In genomic region chr17:62807812-62808575, GRCh38 we compare ENCODE assay signal across 9 cellular contexts. TPM values are rescaled to one million over a fixed set of nuclear protein-coding genes. Genes with fewer than 3 reads are reported as not detected.
DNase-seq lines count a peak whose midpoint lies in the region; ATAC-seq and TF ChIP-seq lines count a peak whose summit lies in the region.
"Had no signal": no experiment of that assay in that cellular context is flagged by ENCODE, and none has a peak within 500 bp of the region (broad histone marks: within the 10 kb centered on the region; RNA-seq: fewer than 3 reads in every experiment).

TSS of gene MARCHF10 (minus strand) at chr17:62808314. CDS start at chr17:62801735, 6,579 bp downstream.

- no peak within 1 kb of the TSS for H4K91ac ChIP-seq in neuronal stem cell (ENCODE audit: low read depth, low read length, poor library complexity)

- H3K79me1 ChIP-seq in neuronal stem cell (ENCODE audit: low read depth, low read length) = no peaks in the 10 kb centered on the region

- H2BK15ac ChIP-seq in neuronal stem cell (ENCODE audit: low read length) = peak within 1 kb of the TSS; percentile 82

- WGBS in neuronal stem cell (ENCODE audit: extremely low coverage in 2 of 2, insufficient read length in 2 of 2, insufficient replicate concordance in 1 of 2), 2 donors = no CpG with 5 or more reads among the region's 57 CpGs

- H3K9me2 ChIP-seq in PC-3 (replicated peaks; ENCODE audit: low read length) = no peaks in the 10 kb centered on the region

- TF ChIP-seq CTCF in PC-3 (conservative IDR thresholded peaks at IDR 0.05; ENCODE audit: low read depth, low read length) (no peak), colonic mucosa (IDR thresholded peaks at IDR 0.05) (no peak)

- H3K23ac ChIP-seq in neuronal stem cell (ENCODE audit: low read depth, low read length, poor library complexity) = peak within 1 kb of the TSS; percentile 25

- no peaks in the 10 kb centered on the region for H3F3A ChIP-seq in PC-3 (ENCODE audit: low read length, unreplicated experiment)

- CTCF ChIA-PET in PC-3 (lab: Charles Lee) = no interaction called here

- peak within 1 kb of the TSS; percentile 70 for H3K4me2 ChIP-seq in PC-3 (ENCODE audit: low read length)
- H3K4me2 ChIP-seq in neuronal stem cell (ENCODE audit: insufficient read depth, low read length, poor library complexity, severe bottlenecking) = peak within 1 kb of the TSS; percentile 51

- H2AFZ ChIP-seq in PC-3 (ENCODE audit: low read length) = peak within 1 kb of the TSS; percentile 71
- H2AFZ ChIP-seq in neuronal stem cell (ENCODE audit: low read length) = peak within 1 kb of the TSS; percentile 79

- no peaks in the 10 kb centered on the region for H3K36me3 ChIP-seq in PC-3 (ENCODE audit: low read depth, low read length)
- H3K36me3 ChIP-seq in colonic mucosa = no peaks in the 10 kb centered on the region
- H3K36me3 ChIP-seq in neuronal stem cell (replicated peaks in 1 of 2; ENCODE audit: control insufficient read depth in 2 of 2, insufficient read depth in 2 of 2, low read length in 2 of 2) = no peaks in the 10 kb centered on the region
- H3K36me3 ChIP-seq in effector memory CD4-positive, alpha-beta T cell (ENCODE audit: control insufficient read depth, insufficient read depth, low read length) = no peaks in the 10 kb centered on the region

- H2BK120ac ChIP-seq in neuronal stem cell (ENCODE audit: low read depth, low read length) = no peak within 1 kb of the TSS

- peaks cover 7% of the 10 kb centered on the region for H3K4me1 ChIP-seq in PC-3 (ENCODE audit: insufficient read depth, low read length)
- peaks cover 5% of the 10 kb centered on the region for H3K4me1 ChIP-seq in colonic mucosa
- H3K4me1 ChIP-seq in neuronal stem cell (ENCODE audit: control insufficient read depth in 2 of 2, insufficient read depth in 1 of 2, low read depth in 1 of 2, low read length in 2 of 2) = peaks cover 8 to 9% of the 10 kb centered on the region in 2 donors
- H3K4me1 ChIP-seq in effector memory CD4-positive, alpha-beta T cell (ENCODE audit: control insufficient read depth, insufficient read depth, low read length, poor library complexity, severe bottlenecking) = no peaks in the 10 kb centered on the region

- H3K4ac ChIP-seq in neuronal stem cell (ENCODE audit: low read length) = no peak within 1 kb of the TSS

- H3K79me2 ChIP-seq in PC-3 (ENCODE audit: low read length) = no peaks in the 10 kb centered on the region

- POLR2A ChIA-PET in PC-3 (lab: Charles Lee; ENCODE audit: unreplicated experiment) = no interaction called here

- no peak within 1 kb of the TSS for H2AK5ac ChIP-seq in neuronal stem cell (ENCODE audit: low read depth, low read length)

- H3K9me3 ChIP-seq in PC-3 (ENCODE audit: low read length) (no peaks in the 10 kb centered on the region), colonic mucosa (no peaks in the 10 kb centered on the region), neuronal stem cell (replicated peaks in 1 of 2; ENCODE audit: control insufficient read depth in 2 of 2, insufficient read depth in 1 of 2, low read depth in 1 of 2, low read length in 2 of 2) (no peaks in the 10 kb centered on the region)
- H3K9me3 ChIP-seq in effector memory CD4-positive, alpha-beta T cell (ENCODE audit: control insufficient read depth, low read length) = no peaks in the 10 kb centered on the region

- DNase-seq in NCI-H2029 (lab: John Stamatoyannopoulos, UW) (peak; percentile 50), NCI-H2029 treated with DMSO at 0.1 percent for 48 hours (lab: John Stamatoyannopoulos, UW) (no peak), PC-3 (peak; percentile 53), colonic mucosa (peak; percentile 40), neuronal stem cell (ENCODE audit: low spot score) (peak; percentile 60), A172 (ENCODE audit: low spot score) (no peak)
- no peak for DNase-seq in effector memory CD4-positive, alpha-beta T cell
- DNase-seq: natural killer cell had no signal

- no peak within 1 kb of the TSS for H2BK5ac ChIP-seq in neuronal stem cell (ENCODE audit: low read length)

- peak within 1 kb of the TSS; percentile 55 for H3K4me3 ChIP-seq in PC-3 (ENCODE audit: low read length)
- peak within 1 kb of the TSS; percentile 9 for H3K4me3 ChIP-seq in colonic mucosa
- peak within 1 kb of the TSS; percentile 27 to 62 for H3K4me3 ChIP-seq in neuronal stem cell (ENCODE audit: low read length in 2 of 2)
- H3K4me3 ChIP-seq in effector memory CD4-positive, alpha-beta T cell (ENCODE audit: insufficient read depth, low read depth, low read length, poor library complexity, severe bottlenecking) = no peak within 1 kb of the TSS

- no peak within 1 kb of the TSS for H2BK12ac ChIP-seq in neuronal stem cell (ENCODE audit: low read length)

- ATAC-seq in PC-3 (peak; percentile 76), GM19455 (IDR thresholded peaks at IDR 0.05; ENCODE audit: unreplicated experiment) (no peak)

- no peak within 1 kb of the TSS for H4K8ac ChIP-seq in neuronal stem cell (ENCODE audit: low read depth, low read length)

- H3K14ac ChIP-seq in neuronal stem cell (ENCODE audit: low read length) = no peak within 1 kb of the TSS

- intact Hi-C loops in PC-3 (cut with micrococcal nuclease) (no loop called here), colonic mucosa (cut with DNase I) (no loop called here)

- no peak within 1 kb of the TSS for H3K9ac ChIP-seq in PC-3 (ENCODE audit: low read length)
- H3K9ac ChIP-seq in colonic mucosa (ENCODE audit: low read depth in 2 of 2, low read length in 2 of 2) = no peak within 1 kb of the TSS
- H3K9ac ChIP-seq in neuronal stem cell (ENCODE audit: low read depth, low read length, poor library complexity) = peak within 1 kb of the TSS; percentile 2

- no peak within 1 kb of the TSS for H3K27ac ChIP-seq in PC-3 (ENCODE audit: low read length)
- no peak within 1 kb of the TSS for H3K27ac ChIP-seq in colonic mucosa
- peak within 1 kb of the TSS; percentile 22 for H3K27ac ChIP-seq in neuronal stem cell (replicated peaks; ENCODE audit: low read length)
- H3K27ac ChIP-seq in effector memory CD4-positive, alpha-beta T cell (ENCODE audit: insufficient read depth, low read length, poor library complexity, severe bottlenecking) = no peak within 1 kb of the TSS

- BruUV-seq in PC-3 (replicated peaks; lab: Mats Ljungman, UMichigan) = no TSS peak

- no peaks in the 10 kb centered on the region for H4K20me1 ChIP-seq in PC-3 (ENCODE audit: low read length)

- peak within 1 kb of the TSS; percentile 85 for H3K18ac ChIP-seq in neuronal stem cell (ENCODE audit: low read length)

- H3K27me3 ChIP-seq in PC-3 (ENCODE audit: low read length) = no peaks in the 10 kb centered on the region
- H3K27me3 ChIP-seq in colonic mucosa = peaks cover 6% of the 10 kb centered on the region
- H3K27me3 ChIP-seq in neuronal stem cell (ENCODE audit: control insufficient read depth in 3 of 3, insufficient read depth in 3 of 3, low read depth in 1 of 3, low read length in 3 of 3) = no peaks in the 10 kb centered on the region
- no peaks in the 10 kb centered on the region for H3K27me3 ChIP-seq in effector memory CD4-positive, alpha-beta T cell (replicated peaks; ENCODE audit: control insufficient read depth, insufficient read depth, low read length, poor library complexity, severe bottlenecking)

RNA-seq across cellular contexts. Expression of gene MARCHF10, which starts in this region (rescaled TPM):
- total RNA-seq in PC-3 (2014; rRNA removed) (not detected in 2 replicates), colonic mucosa (not detected)
- polyA plus RNA-seq in neuronal stem cell (2013, experiment 1 of 2) = 2.1 TPM
- 1.6 TPM for polyA plus RNA-seq in neuronal stem cell (2013, experiment 2 of 2)
- 0.19 TPM in 1 of 2 replicates, not detected in the other for total RNA-seq in A172 (2014; rRNA removed; shearing (Covaris generic))

Comparison
In these comparisons a context has a peak if more than half of its experiments do, and no peak if none do; other contexts are left out.
1. DNase-seq: peak in NCI-H2029 (single experiment) and neuronal stem cell (single experiment); none in NCI-H2029 treated with DMSO at 0.1 percent for 48 hours (single experiment), A172 (single experiment) and effector memory CD4-positive, alpha-beta T cell (0 of 3).
2. Peak in DNase-seq, ATAC-seq, H3K4me3 ChIP-seq and H3K4me2 ChIP-seq in PC-3; RNA of the gene not detected or under 1 TPM.
3. Peak in DNase-seq and H3K4me3 ChIP-seq in colonic mucosa; RNA of the gene not detected or under 1 TPM.